ENCODE assay signal across 8 cellular contexts in genomic region chr22:41092023-41092817, GRCh38. TPM values are rescaled to one million over a fixed set of nuclear protein-coding genes. Genes with fewer than 3 reads are reported as not detected.
DNase-seq lines count a peak whose midpoint lies in the region; ATAC-seq and TF ChIP-seq lines count a peak whose summit lies in the region.

TSS of gene EP300 (plus strand) at chr22:41092592. CDS start at chr22:41093005, 413 bp downstream.

- H3K27me3 ChIP-seq in A673 (replicated peaks; ENCODE audit: insufficient read depth, low read depth, low read length, poor library complexity) (no peaks in the 10 kb centered on the region), right lobe of liver (no peaks in the 10 kb centered on the region)

- H3K9me3 ChIP-seq in A673 (ENCODE audit: low read depth, low read length, poor library complexity, severe bottlenecking) (no peaks in the 10 kb centered on the region), right lobe of liver (no peaks in the 10 kb centered on the region)

- TF ChIP-seq CTCF in A673 (conservative IDR thresholded peaks at IDR 0.05; ENCODE audit: low read depth, low read length), result 0 out of 2 replicates have a peak, but pooled peaks have one; percentile 15
- TF ChIP-seq CTCF in right lobe of liver (IDR thresholded peaks at IDR 0.05), result peak in 3 of 4 donors; percentile 11 to 21 (median 18)

- WGBS in right lobe of liver (ENCODE audit: insufficient coverage, low coverage, low lambda C conversion rate, missing lambda C conversion rate), result 0% methylated on average over 18 of the region's 112 CpGs

- H3K36me3 ChIP-seq in A673 (ENCODE audit: insufficient read depth, low read length, poor library complexity, severe bottlenecking) (no peaks in the 10 kb centered on the region), right lobe of liver (no peaks in the 10 kb centered on the region)

- peak; percentile 49 for ATAC-seq in GM18505 (IDR thresholded peaks at IDR 0.05; ENCODE audit: unreplicated experiment)
- ATAC-seq in HG02970 (IDR thresholded peaks at IDR 0.05; ENCODE audit: low FRiP score, unreplicated experiment), result peak; percentile 45
- peak; percentile 36 to 53 (median 48) for ATAC-seq in right lobe of liver

- TF ChIP-seq POLR2A in GM18505 (IDR thresholded peaks at IDR 0.05; ENCODE audit: borderline replicate concordance, extremely low read depth, insufficient read depth, insufficient read length), result peak; percentile 76
- TF ChIP-seq POLR2A in right lobe of liver (IDR thresholded peaks at IDR 0.05), result no peak

- DNase-seq in A673 (ENCODE audit: low spot score) (peak; percentile 90), NCI-H510A (lab: John Stamatoyannopoulos, UW) (peak; percentile 23), dermis blood vessel endothelial cell (peak; percentile 84), right lobe of liver (peak; percentile 85 to 90 (median 89))
- DNase-seq in activated CD4-positive, alpha-beta T cell treated with anti-CD3 and anti-CD28 coated beads, Interleukin-2, amount 50 U/mL, for 4 hours, result peak; percentile 85 to 86
- peak; percentile 81 to 87 for DNase-seq in stimulated activated CD4-positive, alpha-beta T cell treated with anti-CD3 and anti-CD28 coated beads, Interleukin-4, amount 100 ng/mL, for 4 hours

- H3K4me1 ChIP-seq in A673 (ENCODE audit: insufficient read depth, low read length, poor library complexity, severe bottlenecking) (peaks cover 15% of the 10 kb centered on the region), right lobe of liver (peaks cover 0 to 34% (median 10%) of the 10 kb centered on the region in 4 donors)

- H3K27ac ChIP-seq in A673 (ENCODE audit: low read depth, low read length, poor library complexity, severe bottlenecking) (peak within 1 kb of the TSS; percentile 99), right lobe of liver (peak within 1 kb of the TSS; percentile 97 to 99 (median 99))

- POLR2A ChIA-PET in A673 (lab: Charles Lee; ENCODE audit: low non-redundant PET), result no interaction called here

- CTCF ChIA-PET in A673 (lab: Charles Lee), result no interaction called here

- H3K4me3 ChIP-seq in A673 (ENCODE audit: low read depth, low read length, poor library complexity, severe bottlenecking), result peak within 1 kb of the TSS; percentile 67
- peak within 1 kb of the TSS; percentile 73 to 93 (median 74) for H3K4me3 ChIP-seq in right lobe of liver

- intact Hi-C loops in A673 (cut with micrococcal nuclease; ENCODE audit: unreplicated experiment) (loop anchor here (5.0 kb wide), 1 partner anchor 355 kb away; the partner anchor contains the start of gene TOB2), right lobe of liver (cut with DNase I) (no loop called here)

- no TSS peak for BruUV-seq in A673 (replicated peaks; lab: Mats Ljungman, UMichigan)

RNA-seq across cellular contexts. Expression of gene EP300, which starts in this region (rescaled TPM):
- total RNA-seq in A673 (2021) (77.2 and 85.6 TPM in 2 replicates), dermis blood vessel endothelial cell (42.5 and 66.4 TPM in 2 replicates), right lobe of liver (100 to 1,000 TPM in 1 of 6 experiments, 10 to 100 TPM in 5; 23.1 to 121 (median 31.3) TPM)

Comparison
In these comparisons a context has a peak if more than half of its experiments do, and no peak if none do; other contexts are left out.
1. Peak in every context shown above with its lines: DNase-seq, ATAC-seq, H3K4me3 ChIP-seq and H3K27ac ChIP-seq.
2. DNase-seq: peak in every context shown above with its lines; median percentile 90 in A673; 89 in right lobe of liver; 86 in activated CD4-positive, alpha-beta T cell treated with anti-CD3 and anti-CD28 coated beads, Interleukin-2, amount 50 U/mL, for 4 hours; 84 in dermis blood vessel endothelial cell; 84 in stimulated activated CD4-positive, alpha-beta T cell treated with anti-CD3 and anti-CD28 coated beads, Interleukin-4, amount 100 ng/mL, for 4 hours; 23 in NCI-H510A.